ENCODE assay signal across 11 cellular contexts in the genomic region with DNA sequence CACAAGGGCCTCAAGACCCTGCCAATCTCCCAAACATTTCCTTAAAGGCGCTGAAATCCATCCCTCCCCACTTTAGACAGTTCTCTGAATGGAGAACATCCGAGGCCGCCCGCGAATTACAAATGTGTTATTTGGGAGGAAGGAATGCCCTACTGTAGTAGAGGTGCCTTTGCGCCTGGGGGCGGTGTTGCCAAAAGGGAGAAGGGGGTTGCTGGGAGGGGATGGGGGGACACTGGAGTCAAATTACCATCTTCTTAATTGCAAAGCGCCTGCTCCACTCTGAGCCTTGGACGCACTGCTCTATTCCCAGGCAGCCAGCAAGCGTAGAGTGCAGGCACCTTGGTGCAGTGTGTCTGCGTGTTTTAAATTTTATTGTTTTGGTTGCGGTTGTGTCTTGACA. TPM values are rescaled to one million over a fixed set of nuclear protein-coding genes. Genes with fewer than 3 reads are reported as not detected.
DNase-seq lines count a peak whose midpoint lies in the region; ATAC-seq and TF ChIP-seq lines count a peak whose summit lies in the region.
"Had no signal": no experiment of that assay in that cellular context is flagged by ENCODE, and none has a peak within 500 bp of the region (broad histone marks: within the 10 kb centered on the region; RNA-seq: fewer than 3 reads in every experiment).

No MANE protein-coding gene starts in this region.

- WGBS in body of pancreas, 2 donors = 23 to 26% methylated on average over 12 of the region's 12 CpGs

- TF ChIP-seq CTCF in choroid plexus epithelial cell (conservative IDR thresholded peaks at IDR 0.05; ENCODE audit: low read depth, low read length) (peak; percentile 38), nephron progenitor cell (IDR thresholded peaks at IDR 0.05) (peak; percentile 13), body of pancreas (IDR thresholded peaks at IDR 0.05) (no peak)

- peak; percentile 78 for DNase-seq in ELF-1 (ENCODE audit: low read depth, low spot score)
- DNase-seq in NCI-H1105 treated with DMSO at 0.1 percent for 48 hours (lab: John Stamatoyannopoulos, UW) = peak; percentile 49
- no peak for DNase-seq in choroid plexus epithelial cell (ENCODE audit: low read depth)
- DNase-seq in nephron progenitor cell = peak; percentile 56
- DNase-seq in body of pancreas = no peak
- DNase-seq: activated CD8-positive, alpha-beta memory T cell treated with anti-CD3 and anti-CD28 coated beads, Interleukin-2, amount 50 U/mL, for 48 hours; central memory CD4-positive, alpha-beta T cell; gastrocnemius medialis; NCI-H226 had no signal

- H3K36me3 Mint-ChIP-seq in nephron progenitor cell (ENCODE audit: low read depth) = no peaks in the 10 kb centered on the region

- ATAC-seq in HG03025 (IDR thresholded peaks at IDR 0.05; ENCODE audit: low FRiP score, unreplicated experiment) (no peak), body of pancreas (no peak), GM18505 (IDR thresholded peaks at IDR 0.05; ENCODE audit: unreplicated experiment) (no peak)

- H3K36me3 ChIP-seq in body of pancreas (replicated peaks in 1 of 2; ENCODE audit: insufficient read depth in 1 of 2, low read depth in 2 of 2) = no peaks in the 10 kb centered on the region
- H3K36me3 ChIP-seq: gastrocnemius medialis had no signal

- H3K9me3 Mint-ChIP-seq in nephron progenitor cell = peaks cover 34% of the 10 kb centered on the region

- intact Hi-C loops in body of pancreas (cut with DNase I) = no loop called here

- peaks cover 89% of the 10 kb centered on the region for H3K27me3 Mint-ChIP-seq in nephron progenitor cell (ENCODE audit: low read depth, poor library complexity)

- peaks cover 0 to 7% of the 10 kb centered on the region in 2 donors for H3K27me3 ChIP-seq in body of pancreas

- H3K27ac ChIP-seq in body of pancreas = no peak overlapping the region
- H3K27ac ChIP-seq: gastrocnemius medialis had no signal

- TF ChIP-seq POLR2A in body of pancreas (IDR thresholded peaks at IDR 0.05) = no peak
- no peak for TF ChIP-seq POLR2A in GM18505 (IDR thresholded peaks at IDR 0.05; ENCODE audit: borderline replicate concordance, extremely low read depth, insufficient read depth, insufficient read length)

- peak overlapping the region; percentile 83 for H3K4me3 Mint-ChIP-seq in nephron progenitor cell

- H3K9me3 ChIP-seq in body of pancreas = no peaks in the 10 kb centered on the region
- H3K9me3 ChIP-seq: gastrocnemius medialis had no signal

- no peak overlapping the region for H3K4me3 ChIP-seq in choroid plexus epithelial cell (ENCODE audit: low read depth, low read length)
- H3K4me3 ChIP-seq in body of pancreas = no peak overlapping the region

- H3K4me1 ChIP-seq in body of pancreas = peaks cover 21% of the 10 kb centered on the region

- H3K27ac Mint-ChIP-seq in nephron progenitor cell = no peak overlapping the region

- peaks cover 25% of the 10 kb centered on the region for H3K4me1 Mint-ChIP-seq in nephron progenitor cell

RNA-seq across cellular contexts. Expression of gene TMEM255A, which starts 2.7 kb away (rescaled TPM):
- under 1 TPM in 1 of 2 donors, not detected in 1; 0.52 TPM for total RNA-seq in body of pancreas

RNA-seq across cellular contexts. Expression of gene ATP1B4, which starts 53.3 kb away (rescaled TPM):
- total RNA-seq in body of pancreas = not detected

RNA-seq across cellular contexts. Expression of gene ZBTB33, which starts 57.9 kb away (rescaled TPM):
- total RNA-seq in body of pancreas = 1 to 10 TPM; 6.9 to 9.6 TPM

Comparison
In these comparisons a context has a peak if more than half of its experiments do, and no peak if none do; other contexts are left out.
1. DNase-seq: peak in ELF-1 (single experiment), NCI-H1105 treated with DMSO at 0.1 percent for 48 hours (single experiment) and nephron progenitor cell (single experiment); none in choroid plexus epithelial cell (single experiment) and body of pancreas (0 of 4).
2. CTCF ChIP-seq: peak in choroid plexus epithelial cell (single experiment) and nephron progenitor cell (single experiment); none in body of pancreas (0 of 7).